Comparison of ENCODE assay signal across 28 cellular contexts in the genomic region with DNA sequence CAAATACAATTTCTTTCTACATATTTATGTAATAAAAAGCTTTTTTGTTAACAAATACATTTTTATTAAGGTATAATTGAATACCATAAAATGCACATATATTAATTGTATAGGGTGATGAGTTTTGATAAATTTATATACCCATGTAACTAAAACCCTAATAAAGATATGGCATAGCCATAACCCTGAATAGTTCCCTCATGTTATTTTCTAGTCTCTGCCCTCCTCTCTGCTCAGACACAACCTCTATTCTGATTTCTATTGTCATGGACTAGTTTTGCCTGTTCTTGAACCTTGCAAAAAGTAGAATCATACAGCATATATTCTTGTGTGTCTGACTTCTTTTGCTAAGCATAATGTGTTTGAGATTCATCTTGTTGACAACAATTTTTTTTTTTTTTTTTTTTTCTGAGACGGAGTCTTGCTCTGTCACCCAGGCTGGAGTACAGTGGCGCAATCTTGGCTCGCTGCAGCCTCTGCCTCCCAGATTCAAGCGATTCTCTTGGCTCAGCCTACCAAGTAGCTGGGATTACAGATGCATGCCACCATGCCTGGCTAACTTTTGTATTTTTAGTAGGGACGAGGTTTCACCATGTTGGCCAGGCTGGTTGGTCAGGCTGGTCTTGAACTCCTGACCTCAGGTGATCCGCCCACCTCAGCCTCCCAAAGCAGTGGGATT. TPM values are rescaled to one million over a fixed set of nuclear protein-coding genes. Genes with fewer than 3 reads are reported as not detected.
"Had no signal": no experiment of that assay in that cellular context is flagged by ENCODE, and none has a peak within 500 bp of the region (broad histone marks: within the 10 kb centered on the region; RNA-seq: fewer than 3 reads in every experiment).

No MANE protein-coding gene starts in this region.

- DNase-seq: natural killer cell; nucleus accumbens; pancreas; right cardiac atrium; right lobe of liver; sigmoid colon; small intestine; stimulated activated CD4-positive, alpha-beta T cell treated with anti-CD3 and anti-CD28 coated beads, Interleukin-15, amount 100 ng/mL, for 24 hours; stimulated activated CD4-positive, alpha-beta T cell treated with anti-CD3 and anti-CD28 coated beads, Interleukin-2, amount 100 ng/mL, for 24 hours; stimulated activated CD4-positive, alpha-beta T cell treated with anti-CD3 and anti-CD28 coated beads, Interleukin-2, amount 100 ng/mL, for 48 hours; stimulated activated CD4-positive, alpha-beta T cell treated with anti-CD3 and anti-CD28 coated beads, Interleukin-4, amount 100 ng/mL, for 24 hours; stimulated activated naive B cell treated with anti-CD40 and anti-IgM and Interleukin-4, amounts not matched to agents 10 μg/mL and 1 μg/mL and 100 μg/mL, for 72 hours; stimulated activated naive CD4-positive, alpha-beta T cell treated with Interleukin-2 at 50 U/mL for 16 hours; stomach; trophoblast cell; upper lobe of left lung had no signal

- H3K36me3 ChIP-seq: neural progenitor cell, neutrophil, pancreas, prostate gland, right lobe of liver, sigmoid colon, stomach, thoracic aorta, thyroid gland, tibial nerve, upper lobe of left lung, vagina had no signal

- H3K4me1 Mint-ChIP-seq: natural killer cell; nephron; neural progenitor cell; stimulated activated effector memory CD8-positive, alpha-beta T cell treated with anti-CD3 and anti-CD28 coated beads, Interleukin-12 subunit alpha, Interleukin-12 subunit beta, amount 100 ng/mL, for 72 hours; stimulated activated naive B cell treated with anti-CD40 and anti-IgM and Interleukin-4, amounts not matched to agents 10 μg/mL and 1 μg/mL and 100 μg/mL, for 72 hours had no signal

- H3K27me3 ChIP-seq: neural progenitor cell, neutrophil, pancreas, right lobe of liver, sigmoid colon, stomach, thyroid gland, tibial nerve, upper lobe of left lung, vagina had no signal

- ATAC-seq: natural killer cell; pancreas; right cardiac atrium; right lobe of liver; stimulated activated effector memory CD8-positive, alpha-beta T cell treated with anti-CD3 and anti-CD28 coated beads, Interleukin-12 subunit alpha, Interleukin-12 subunit beta, amount 100 ng/mL, for 72 hours; stimulated activated naive B cell treated with anti-CD40 and anti-IgM and Interleukin-4, amounts not matched to agents 10 μg/mL and 1 μg/mL and 100 μg/mL, for 72 hours had no signal

- H3K4me2 ChIP-seq: neural progenitor cell had no signal

- H3K4me3 ChIP-seq: neural progenitor cell, pancreas, prostate gland, right lobe of liver, sigmoid colon, stomach, thoracic aorta, thyroid gland, tibial nerve, upper lobe of left lung, vagina had no signal

- H3K27ac Mint-ChIP-seq: natural killer cell; nephron; neural progenitor cell; stimulated activated effector memory CD8-positive, alpha-beta T cell treated with anti-CD3 and anti-CD28 coated beads, Interleukin-12 subunit alpha, Interleukin-12 subunit beta, amount 100 ng/mL, for 72 hours; stimulated activated naive B cell treated with anti-CD40 and anti-IgM and Interleukin-4, amounts not matched to agents 10 μg/mL and 1 μg/mL and 100 μg/mL, for 72 hours; stimulated activated naive CD8-positive, alpha-beta T cell treated with anti-CD3 and anti-CD28 coated beads, Interleukin-15, Interleukin-2, amounts not matched to agents 100 ng/mL and 50 ng/mL, for 24 hours had no signal

- H3K27ac ChIP-seq: neural progenitor cell, neutrophil, pancreas, prostate gland, right lobe of liver, sigmoid colon, stomach, thoracic aorta, thyroid gland, tibial nerve, upper lobe of left lung, vagina had no signal

- H3K9me3 Mint-ChIP-seq: natural killer cell; stimulated activated effector memory CD8-positive, alpha-beta T cell treated with anti-CD3 and anti-CD28 coated beads, Interleukin-12 subunit alpha, Interleukin-12 subunit beta, amount 100 ng/mL, for 72 hours; stimulated activated naive CD8-positive, alpha-beta T cell treated with anti-CD3 and anti-CD28 coated beads, Interleukin-15, Interleukin-2, amounts not matched to agents 100 ng/mL and 50 ng/mL, for 24 hours had no signal

- H3K4me1 ChIP-seq: neural progenitor cell, pancreas, prostate gland, right lobe of liver, sigmoid colon, stomach, thyroid gland, tibial nerve, upper lobe of left lung, vagina had no signal

- H3K9ac ChIP-seq: neural progenitor cell had no signal

- H3K9me3 ChIP-seq: neutrophil, pancreas, prostate gland, right lobe of liver, sigmoid colon, thoracic aorta, thyroid gland, tibial nerve, upper lobe of left lung, vagina had no signal

- H3K4me3 Mint-ChIP-seq: natural killer cell; nephron; neural progenitor cell; stimulated activated effector memory CD8-positive, alpha-beta T cell treated with anti-CD3 and anti-CD28 coated beads, Interleukin-12 subunit alpha, Interleukin-12 subunit beta, amount 100 ng/mL, for 72 hours; stimulated activated naive B cell treated with anti-CD40 and anti-IgM and Interleukin-4, amounts not matched to agents 10 μg/mL and 1 μg/mL and 100 μg/mL, for 72 hours; stimulated activated naive CD8-positive, alpha-beta T cell treated with anti-CD3 and anti-CD28 coated beads, Interleukin-15, Interleukin-2, amounts not matched to agents 100 ng/mL and 50 ng/mL, for 24 hours had no signal

- H3K27me3 Mint-ChIP-seq: stimulated activated naive B cell treated with anti-CD40 and anti-IgM and Interleukin-4, amounts not matched to agents 10 μg/mL and 1 μg/mL and 100 μg/mL, for 72 hours; stimulated activated naive CD8-positive, alpha-beta T cell treated with anti-CD3 and anti-CD28 coated beads, Interleukin-15, Interleukin-2, amounts not matched to agents 100 ng/mL and 50 ng/mL, for 24 hours had no signal

- H2AFZ ChIP-seq: neural progenitor cell had no signal

- H3K36me3 Mint-ChIP-seq: natural killer cell; neural progenitor cell; stimulated activated effector memory CD8-positive, alpha-beta T cell treated with anti-CD3 and anti-CD28 coated beads, Interleukin-12 subunit alpha, Interleukin-12 subunit beta, amount 100 ng/mL, for 72 hours; stimulated activated naive B cell treated with anti-CD40 and anti-IgM and Interleukin-4, amounts not matched to agents 10 μg/mL and 1 μg/mL and 100 μg/mL, for 72 hours had no signal

RNA-seq across cellular contexts. Expression of a gene that starts 47.6 kb away (rescaled TPM):
- total RNA-seq: natural killer cell, osteocyte, skeletal muscle tissue, tibial nerve had no signal

RNA-seq across cellular contexts. Expression of a gene that starts 49.3 kb away (rescaled TPM):
- total RNA-seq: natural killer cell had no signal
